Comparison of ENCODE assay signal across 27 cellular contexts in the genomic region with DNA sequence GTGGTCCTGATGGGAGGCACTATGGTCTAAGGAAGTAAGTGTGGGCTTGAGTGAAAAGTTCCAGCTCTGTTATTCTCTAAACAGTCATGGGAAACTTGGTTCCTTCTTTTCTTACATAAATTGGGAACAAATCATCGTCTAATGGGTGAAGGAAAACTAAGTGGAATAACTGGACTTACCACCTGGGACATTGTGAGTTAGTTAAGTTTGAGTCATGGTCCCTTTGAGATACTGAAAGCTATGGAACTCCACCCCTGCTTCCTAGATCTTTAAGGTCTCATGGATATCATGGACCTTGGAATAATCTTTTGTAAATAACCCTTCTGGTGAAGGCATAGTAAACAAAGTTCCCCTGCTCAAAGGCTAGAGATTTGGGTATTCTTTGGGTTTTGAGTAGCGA. TPM values are rescaled to one million over a fixed set of nuclear protein-coding genes. Genes with fewer than 3 reads are reported as not detected.
"Had no signal": no experiment of that assay in that cellular context is flagged by ENCODE, and none has a peak within 500 bp of the region (broad histone marks: within the 10 kb centered on the region; RNA-seq: fewer than 3 reads in every experiment).

No MANE protein-coding gene starts in this region.

- FAIRE-seq: keratinocyte had no signal

- H3K4me1 ChIP-seq: colonic mucosa, lower lobe of right lung, prostate gland, right atrium auricular region, stomach, vagina had no signal

- H3K27ac ChIP-seq: colonic mucosa, gastrocnemius medialis, lower lobe of right lung, prostate gland, right atrium auricular region, thyroid gland, vagina had no signal

- DNase-seq: colonic mucosa; effector CD8-positive, alpha-beta T cell; endodermal cell; foreskin fibroblast; gastrocnemius medialis; head of caudate nucleus; left ventricle myocardium superior; lower lobe of right lung; naive thymus-derived CD8-positive, alpha-beta T cell; nephron progenitor cell; stimulated activated CD4-positive, alpha-beta T cell treated with anti-CD3 and anti-CD28 coated beads, Interleukin-2, amount 100 ng/mL, for 24 hours; stimulated activated CD4-positive, alpha-beta T cell treated with anti-CD3 and anti-CD28 coated beads, Interleukin-4, amount 100 ng/mL, for 24 hours; stimulated activated naive CD4-positive, alpha-beta T cell treated with Interleukin-2 at 50 U/mL for 16 hours; stomach; thyroid gland had no signal

- H3K4me3 ChIP-seq: colonic mucosa, gastrocnemius medialis, lower lobe of right lung, prostate gland, right atrium auricular region, stomach, thyroid gland, vagina had no signal

- H3K27me3 ChIP-seq: colonic mucosa, gastrocnemius medialis, right atrium auricular region, stomach, thyroid gland, vagina had no signal

- H3K9me3 ChIP-seq: colonic mucosa, gastrocnemius medialis, lower lobe of right lung, prostate gland, right atrium auricular region, stomach, thyroid gland, vagina had no signal

RNA-seq across cellular contexts. Expression of a gene that starts 42.1 kb away (rescaled TPM):
- total RNA-seq: vagina had no signal

RNA-seq across cellular contexts. Expression of a gene that starts 45.5 kb away (rescaled TPM):
- total RNA-seq: colonic mucosa, endodermal cell, epithelial cell of proximal tubule, gastrocnemius medialis, glomerular endothelial cell, left ventricle myocardium superior, mesenteric fat pad, omental fat pad, prostate gland, right atrium auricular region, sciatic nerve, stomach, subcutaneous adipose tissue, temporal lobe, thyroid gland, ureter, vagina had no signal
- polyA plus RNA-seq: keratinocyte, stomach had no signal
